8 cellular contexts compared by ENCODE assay signal in the genomic region with DNA sequence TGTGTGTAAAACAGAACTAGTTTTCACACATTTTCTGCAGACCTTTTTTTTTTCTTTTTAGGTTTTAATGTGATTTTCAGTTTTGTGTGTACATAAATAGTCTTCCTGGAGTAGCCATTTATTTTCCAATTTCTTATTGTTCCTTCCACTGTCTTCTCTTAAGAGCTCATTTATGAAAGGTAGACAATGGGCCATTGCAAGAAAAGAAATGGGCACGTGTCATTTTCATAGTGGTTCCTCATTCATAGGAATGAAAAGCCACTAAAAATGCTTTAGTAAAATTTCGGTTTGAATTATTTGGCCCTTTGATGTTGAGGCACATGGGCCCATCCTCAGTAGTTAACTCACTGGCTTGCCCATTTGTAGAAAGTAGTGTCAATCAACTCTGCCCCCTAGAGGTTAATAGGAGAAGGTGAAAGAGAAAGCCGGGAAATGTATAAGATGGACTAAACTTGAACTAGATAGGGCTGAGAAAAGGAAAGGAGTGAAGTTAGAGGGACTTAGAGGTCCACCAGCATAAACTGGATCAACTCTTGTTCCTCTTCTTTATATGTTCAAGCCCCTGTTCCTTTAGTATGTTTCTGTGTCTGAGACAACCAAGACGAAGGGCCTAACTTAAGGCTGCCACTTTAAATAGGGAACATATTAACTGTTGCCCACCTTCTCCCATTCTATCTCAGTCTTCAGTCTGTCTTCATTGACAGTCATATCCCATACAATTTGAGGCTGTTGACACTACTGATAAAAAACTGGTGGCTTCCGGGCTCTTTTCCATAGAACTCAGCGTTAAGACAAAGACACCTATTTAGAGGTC.
DNase-seq lines count a peak whose midpoint lies in the region; ATAC-seq and TF ChIP-seq lines count a peak whose summit lies in the region.

No MANE protein-coding gene starts in this region.

- DNase-seq in CMK (ENCODE audit: low read depth): peak; percentile 39
- peak; percentile 60 for DNase-seq in NCI-H2171 treated with DMSO at 0.1 percent for 48 hours (lab: John Stamatoyannopoulos, UW)
- DNase-seq in iPS-NIHi11 (ENCODE audit: low spot score): peak; percentile 67
- no peak for DNase-seq in thyroid gland
- no peak for DNase-seq in posterior cingulate gyrus

- no peaks in the 10 kb centered on the region for H3K27me3 ChIP-seq in thyroid gland

- no peak overlapping the region for H3K4me3 Mint-ChIP-seq in activated naive CD4-positive, alpha-beta T cell treated with anti-CD3 and anti-CD28 coated beads, Interleukin-2, amount 50 U/mL, for 24 hours

- ATAC-seq in GM18508 (IDR thresholded peaks at IDR 0.05; ENCODE audit: insufficient read depth, unreplicated experiment) (peak; percentile 84), HG02885 (IDR thresholded peaks at IDR 0.05; ENCODE audit: poor library complexity, unreplicated experiment) (peak; percentile 79)

- no peak overlapping the region for H3K27ac ChIP-seq in thyroid gland

- no peaks in the 10 kb centered on the region for H3K27me3 Mint-ChIP-seq in activated naive CD4-positive, alpha-beta T cell treated with anti-CD3 and anti-CD28 coated beads, Interleukin-2, amount 50 U/mL, for 24 hours

- intact Hi-C loops in thyroid gland (cut with DNase I): no loop called here
- intact Hi-C loops in posterior cingulate gyrus (cut with DNase I): no loop called here

- peaks cover 24% of the 10 kb centered on the region for H3K36me3 Mint-ChIP-seq in activated naive CD4-positive, alpha-beta T cell treated with anti-CD3 and anti-CD28 coated beads, Interleukin-2, amount 50 U/mL, for 24 hours

- peak; percentile 30 to 69 (median 60) for TF ChIP-seq CTCF in thyroid gland (IDR thresholded peaks at IDR 0.05)

- TF ChIP-seq POLR2A in thyroid gland (IDR thresholded peaks at IDR 0.05): no peak

- peaks cover 14% of the 10 kb centered on the region for H3K4me1 Mint-ChIP-seq in activated naive CD4-positive, alpha-beta T cell treated with anti-CD3 and anti-CD28 coated beads, Interleukin-2, amount 50 U/mL, for 24 hours

- no peaks in the 10 kb centered on the region for H3K4me1 ChIP-seq in thyroid gland

- H3K36me3 ChIP-seq in thyroid gland: peaks cover 23 to 39% of the 10 kb centered on the region in 2 donors

- H3K27ac Mint-ChIP-seq in activated naive CD4-positive, alpha-beta T cell treated with anti-CD3 and anti-CD28 coated beads, Interleukin-2, amount 50 U/mL, for 24 hours: peak overlapping the region; percentile 56

- no peaks in the 10 kb centered on the region for H3K9me3 ChIP-seq in thyroid gland

- H3K4me3 ChIP-seq in thyroid gland (replicated peaks in 1 of 3): no peak overlapping the region

- WGBS in thyroid gland, 2 donors: 81% methylated on average over 6 of the region's 6 CpGs

- no peaks in the 10 kb centered on the region for H3K9me3 Mint-ChIP-seq in activated naive CD4-positive, alpha-beta T cell treated with anti-CD3 and anti-CD28 coated beads, Interleukin-2, amount 50 U/mL, for 24 hours

Comparison
In these comparisons a context has a peak if more than half of its experiments do, and no peak if none do; other contexts are left out.
1. DNase-seq: peak in CMK (single experiment), NCI-H2171 treated with DMSO at 0.1 percent for 48 hours (single experiment) and iPS-NIHi11 (single experiment); none in thyroid gland (0 of 2) and posterior cingulate gyrus (0 of 10).